In the genomic region with DNA sequence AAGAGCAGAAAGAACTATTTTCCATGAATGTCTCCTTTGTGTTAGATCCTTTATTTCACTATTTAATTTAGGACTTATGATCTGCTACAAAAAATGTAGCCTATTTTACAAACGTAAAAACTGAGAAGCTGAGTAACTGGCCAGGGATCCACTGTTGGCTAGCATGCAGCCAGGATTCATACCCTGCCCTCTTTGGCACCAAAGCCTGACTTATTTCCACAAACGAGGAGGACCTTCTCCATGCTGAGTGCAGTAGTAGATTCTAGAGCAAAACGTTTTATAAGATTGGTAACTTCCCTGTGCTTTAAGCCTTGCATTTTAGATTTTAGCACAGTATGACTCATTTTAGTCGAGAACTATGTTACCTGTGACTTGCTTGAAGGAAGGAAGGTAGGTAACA, we compare ENCODE assay signal across 1 cellular context.
TF ChIP-seq lines count a peak whose summit lies in the region.

No MANE protein-coding gene starts in this region.

TF ChIP-seq in K562, 482 proteins besides CTCF, POLR2A, EP300 and RAD21:
- TF ChIP-seq, protein P1, sequence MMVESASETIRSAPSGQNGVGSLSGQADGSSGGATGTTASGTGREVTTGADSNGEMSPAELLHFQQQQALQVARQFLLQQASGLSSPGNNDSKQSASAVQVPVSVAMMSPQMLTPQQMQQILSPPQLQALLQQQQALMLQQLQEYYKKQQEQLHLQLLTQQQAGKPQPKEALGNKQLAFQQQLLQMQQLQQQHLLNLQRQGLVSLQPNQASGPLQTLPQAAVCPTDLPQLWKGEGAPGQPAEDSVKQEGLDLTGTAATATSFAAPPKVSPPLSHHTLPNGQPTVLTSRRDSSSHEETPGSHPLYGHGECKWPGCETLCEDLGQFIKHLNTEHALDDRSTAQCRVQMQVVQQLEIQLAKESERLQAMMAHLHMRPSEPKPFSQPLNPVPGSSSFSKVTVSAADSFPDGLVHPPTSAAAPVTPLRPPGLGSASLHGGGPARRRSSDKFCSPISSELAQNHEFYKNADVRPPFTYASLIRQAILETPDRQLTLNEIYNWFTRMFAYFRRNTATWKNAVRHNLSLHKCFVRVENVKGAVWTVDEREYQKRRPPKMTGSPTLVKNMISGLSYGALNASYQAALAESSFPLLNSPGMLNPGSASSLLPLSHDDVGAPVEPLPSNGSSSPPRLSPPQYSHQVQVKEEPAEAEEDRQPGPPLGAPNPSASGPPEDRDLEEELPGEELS (CRISPR knock-in tag; IDR thresholded peaks at IDR 0.05; ENCODE audit: borderline replicate concordance) = no peak
- TF ChIP-seq RB1 (IDR thresholded peaks at IDR 0.05; ENCODE audit: low read depth) (no peak), U2AF1 (optimal IDR thresholded peaks at IDR 0.05; ENCODE audit: low read depth, low read length) (no peak), CHCHD3 (CRISPR knock-in tag; IDR thresholded peaks at IDR 0.05) (no peak), FOSL1 (tag; conservative IDR thresholded peaks at IDR 0.05) (no peak), ZNF583 (CRISPR knock-in tag; IDR thresholded peaks at IDR 0.05) (no peak), HSF4 (CRISPR knock-in tag; IDR thresholded peaks at IDR 0.05; ENCODE audit: borderline replicate concordance) (no peak), PCBP2 (IDR thresholded peaks at IDR 0.05; ENCODE audit: low read depth, low read length, poor library complexity, severe bottlenecking) (no peak), NR1H2 (CRISPR knock-in tag; IDR thresholded peaks at IDR 0.05) (no peak)
- TF ChIP-seq, protein P2, sequence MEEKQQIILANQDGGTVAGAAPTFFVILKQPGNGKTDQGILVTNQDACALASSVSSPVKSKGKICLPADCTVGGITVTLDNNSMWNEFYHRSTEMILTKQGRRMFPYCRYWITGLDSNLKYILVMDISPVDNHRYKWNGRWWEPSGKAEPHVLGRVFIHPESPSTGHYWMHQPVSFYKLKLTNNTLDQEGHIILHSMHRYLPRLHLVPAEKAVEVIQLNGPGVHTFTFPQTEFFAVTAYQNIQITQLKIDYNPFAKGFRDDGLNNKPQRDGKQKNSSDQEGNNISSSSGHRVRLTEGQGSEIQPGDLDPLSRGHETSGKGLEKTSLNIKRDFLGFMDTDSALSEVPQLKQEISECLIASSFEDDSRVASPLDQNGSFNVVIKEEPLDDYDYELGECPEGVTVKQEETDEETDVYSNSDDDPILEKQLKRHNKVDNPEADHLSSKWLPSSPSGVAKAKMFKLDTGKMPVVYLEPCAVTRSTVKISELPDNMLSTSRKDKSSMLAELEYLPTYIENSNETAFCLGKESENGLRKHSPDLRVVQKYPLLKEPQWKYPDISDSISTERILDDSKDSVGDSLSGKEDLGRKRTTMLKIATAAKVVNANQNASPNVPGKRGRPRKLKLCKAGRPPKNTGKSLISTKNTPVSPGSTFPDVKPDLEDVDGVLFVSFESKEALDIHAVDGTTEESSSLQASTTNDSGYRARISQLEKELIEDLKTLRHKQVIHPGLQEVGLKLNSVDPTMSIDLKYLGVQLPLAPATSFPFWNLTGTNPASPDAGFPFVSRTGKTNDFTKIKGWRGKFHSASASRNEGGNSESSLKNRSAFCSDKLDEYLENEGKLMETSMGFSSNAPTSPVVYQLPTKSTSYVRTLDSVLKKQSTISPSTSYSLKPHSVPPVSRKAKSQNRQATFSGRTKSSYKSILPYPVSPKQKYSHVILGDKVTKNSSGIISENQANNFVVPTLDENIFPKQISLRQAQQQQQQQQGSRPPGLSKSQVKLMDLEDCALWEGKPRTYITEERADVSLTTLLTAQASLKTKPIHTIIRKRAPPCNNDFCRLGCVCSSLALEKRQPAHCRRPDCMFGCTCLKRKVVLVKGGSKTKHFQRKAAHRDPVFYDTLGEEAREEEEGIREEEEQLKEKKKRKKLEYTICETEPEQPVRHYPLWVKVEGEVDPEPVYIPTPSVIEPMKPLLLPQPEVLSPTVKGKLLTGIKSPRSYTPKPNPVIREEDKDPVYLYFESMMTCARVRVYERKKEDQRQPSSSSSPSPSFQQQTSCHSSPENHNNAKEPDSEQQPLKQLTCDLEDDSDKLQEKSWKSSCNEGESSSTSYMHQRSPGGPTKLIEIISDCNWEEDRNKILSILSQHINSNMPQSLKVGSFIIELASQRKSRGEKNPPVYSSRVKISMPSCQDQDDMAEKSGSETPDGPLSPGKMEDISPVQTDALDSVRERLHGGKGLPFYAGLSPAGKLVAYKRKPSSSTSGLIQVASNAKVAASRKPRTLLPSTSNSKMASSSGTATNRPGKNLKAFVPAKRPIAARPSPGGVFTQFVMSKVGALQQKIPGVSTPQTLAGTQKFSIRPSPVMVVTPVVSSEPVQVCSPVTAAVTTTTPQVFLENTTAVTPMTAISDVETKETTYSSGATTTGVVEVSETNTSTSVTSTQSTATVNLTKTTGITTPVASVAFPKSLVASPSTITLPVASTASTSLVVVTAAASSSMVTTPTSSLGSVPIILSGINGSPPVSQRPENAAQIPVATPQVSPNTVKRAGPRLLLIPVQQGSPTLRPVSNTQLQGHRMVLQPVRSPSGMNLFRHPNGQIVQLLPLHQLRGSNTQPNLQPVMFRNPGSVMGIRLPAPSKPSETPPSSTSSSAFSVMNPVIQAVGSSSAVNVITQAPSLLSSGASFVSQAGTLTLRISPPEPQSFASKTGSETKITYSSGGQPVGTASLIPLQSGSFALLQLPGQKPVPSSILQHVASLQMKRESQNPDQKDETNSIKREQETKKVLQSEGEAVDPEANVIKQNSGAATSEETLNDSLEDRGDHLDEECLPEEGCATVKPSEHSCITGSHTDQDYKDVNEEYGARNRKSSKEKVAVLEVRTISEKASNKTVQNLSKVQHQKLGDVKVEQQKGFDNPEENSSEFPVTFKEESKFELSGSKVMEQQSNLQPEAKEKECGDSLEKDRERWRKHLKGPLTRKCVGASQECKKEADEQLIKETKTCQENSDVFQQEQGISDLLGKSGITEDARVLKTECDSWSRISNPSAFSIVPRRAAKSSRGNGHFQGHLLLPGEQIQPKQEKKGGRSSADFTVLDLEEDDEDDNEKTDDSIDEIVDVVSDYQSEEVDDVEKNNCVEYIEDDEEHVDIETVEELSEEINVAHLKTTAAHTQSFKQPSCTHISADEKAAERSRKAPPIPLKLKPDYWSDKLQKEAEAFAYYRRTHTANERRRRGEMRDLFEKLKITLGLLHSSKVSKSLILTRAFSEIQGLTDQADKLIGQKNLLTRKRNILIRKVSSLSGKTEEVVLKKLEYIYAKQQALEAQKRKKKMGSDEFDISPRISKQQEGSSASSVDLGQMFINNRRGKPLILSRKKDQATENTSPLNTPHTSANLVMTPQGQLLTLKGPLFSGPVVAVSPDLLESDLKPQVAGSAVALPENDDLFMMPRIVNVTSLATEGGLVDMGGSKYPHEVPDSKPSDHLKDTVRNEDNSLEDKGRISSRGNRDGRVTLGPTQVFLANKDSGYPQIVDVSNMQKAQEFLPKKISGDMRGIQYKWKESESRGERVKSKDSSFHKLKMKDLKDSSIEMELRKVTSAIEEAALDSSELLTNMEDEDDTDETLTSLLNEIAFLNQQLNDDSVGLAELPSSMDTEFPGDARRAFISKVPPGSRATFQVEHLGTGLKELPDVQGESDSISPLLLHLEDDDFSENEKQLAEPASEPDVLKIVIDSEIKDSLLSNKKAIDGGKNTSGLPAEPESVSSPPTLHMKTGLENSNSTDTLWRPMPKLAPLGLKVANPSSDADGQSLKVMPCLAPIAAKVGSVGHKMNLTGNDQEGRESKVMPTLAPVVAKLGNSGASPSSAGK (IDR thresholded peaks at IDR 0.05) = no peak
- TF ChIP-seq, protein P3, sequence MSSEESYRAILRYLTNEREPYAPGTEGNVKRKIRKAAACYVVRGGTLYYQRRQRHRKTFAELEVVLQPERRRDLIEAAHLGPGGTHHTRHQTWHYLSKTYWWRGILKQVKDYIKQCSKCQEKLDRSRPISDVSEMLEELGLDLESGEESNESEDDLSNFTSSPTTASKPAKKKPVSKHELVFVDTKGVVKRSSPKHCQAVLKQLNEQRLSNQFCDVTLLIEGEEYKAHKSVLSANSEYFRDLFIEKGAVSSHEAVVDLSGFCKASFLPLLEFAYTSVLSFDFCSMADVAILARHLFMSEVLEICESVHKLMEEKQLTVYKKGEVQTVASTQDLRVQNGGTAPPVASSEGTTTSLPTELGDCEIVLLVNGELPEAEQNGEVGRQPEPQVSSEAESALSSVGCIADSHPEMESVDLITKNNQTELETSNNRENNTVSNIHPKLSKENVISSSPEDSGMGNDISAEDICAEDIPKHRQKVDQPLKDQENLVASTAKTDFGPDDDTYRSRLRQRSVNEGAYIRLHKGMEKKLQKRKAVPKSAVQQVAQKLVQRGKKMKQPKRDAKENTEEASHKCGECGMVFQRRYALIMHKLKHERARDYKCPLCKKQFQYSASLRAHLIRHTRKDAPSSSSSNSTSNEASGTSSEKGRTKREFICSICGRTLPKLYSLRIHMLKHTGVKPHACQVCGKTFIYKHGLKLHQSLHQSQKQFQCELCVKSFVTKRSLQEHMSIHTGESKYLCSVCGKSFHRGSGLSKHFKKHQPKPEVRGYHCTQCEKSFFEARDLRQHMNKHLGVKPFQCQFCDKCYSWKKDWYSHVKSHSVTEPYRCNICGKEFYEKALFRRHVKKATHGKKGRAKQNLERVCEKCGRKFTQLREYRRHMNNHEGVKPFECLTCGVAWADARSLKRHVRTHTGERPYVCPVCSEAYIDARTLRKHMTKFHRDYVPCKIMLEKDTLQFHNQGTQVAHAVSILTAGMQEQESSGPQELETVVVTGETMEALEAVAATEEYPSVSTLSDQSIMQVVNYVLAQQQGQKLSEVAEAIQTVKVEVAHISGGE (CRISPR knock-in tag; IDR thresholded peaks at IDR 0.05) = no peak
